ENCODE assay signal across 1 cellular context in genomic region chr1:1231400-1232223, GRCh38.
TF ChIP-seq lines count a peak whose summit lies in the region.

TSS of gene SDF4 (minus strand) at chr1:1232001. CDS start at chr1:1228772, 3,229 bp downstream.

TF ChIP-seq in K562, 482 proteins besides CTCF, POLR2A, EP300 and RAD21 (continued from another document and continues in another):
- TF ChIP-seq CHAMP1 (IDR thresholded peaks at IDR 0.05) (no peak), RBM25 (IDR thresholded peaks at IDR 0.05; ENCODE audit: low read depth, low read length, severe bottlenecking) (peak; percentile 99), NFYB (IDR thresholded peaks at IDR 0.05; ENCODE audit: extremely low read depth, insufficient read length) (peak; percentile 89), PTTG1 (tag; IDR thresholded peaks at IDR 0.05; ENCODE audit: low read depth) (no peak), ZBTB33 (CRISPR knock-in tag; IDR thresholded peaks at IDR 0.05) (peak; percentile 50; the same call in 1 of the 2 replicates), GMEB1 (CRISPR knock-in tag; IDR thresholded peaks at IDR 0.05) (peak; percentile 91), ZNF655 (CRISPR knock-in tag; IDR thresholded peaks at IDR 0.05) (no peak), GATA2 (CRISPR knock-in tag; IDR thresholded peaks at IDR 0.05) (no peak), ZNF398 (CRISPR knock-in tag; IDR thresholded peaks at IDR 0.05) (no peak), HMG20A (CRISPR knock-in tag; conservative IDR thresholded peaks at IDR 0.05) (no peak), GTF3C2 (IDR thresholded peaks at IDR 0.05; ENCODE audit: borderline replicate concordance, extremely low read depth, insufficient read length) (no peak), ATF2 (CRISPR knock-in tag; IDR thresholded peaks at IDR 0.05) (no peak), BRCA1 (IDR thresholded peaks at IDR 0.05) (no peak), BRCA1 (CRISPR knock-in tag; IDR thresholded peaks at IDR 0.05) (no peak), SRSF7 (optimal IDR thresholded peaks at IDR 0.05; ENCODE audit: low read depth, low read length) (no peak), ZBTB49 (CRISPR knock-in tag; IDR thresholded peaks at IDR 0.05; ENCODE audit: borderline replicate concordance) (no peak), FOXK1 (CRISPR knock-in tag; IDR thresholded peaks at IDR 0.05; ENCODE audit: borderline replicate concordance) (no peak), KLF10 (CRISPR knock-in tag; IDR thresholded peaks at IDR 0.05) (no peak), THRB (CRISPR knock-in tag; conservative IDR thresholded peaks at IDR 0.05) (no peak), SIRT6 (IDR thresholded peaks at IDR 0.05; ENCODE audit: low read depth, low read length) (no peak), ATF6 (CRISPR knock-in tag; IDR thresholded peaks at IDR 0.05) (peak; percentile 56; the same call in 1 of the 2 replicates), ZNF217 (CRISPR knock-in tag; IDR thresholded peaks at IDR 0.05) (no peak), EGR1 (conservative IDR thresholded peaks at IDR 0.05) (peak; percentile 84), PHB (CRISPR knock-in tag; IDR thresholded peaks at IDR 0.05) (0 out of 2 replicates have a peak, but pooled peaks have one; percentile 62), ZNF639 (CRISPR knock-in tag; conservative IDR thresholded peaks at IDR 0.05 in 1 of 2, IDR thresholded peaks at IDR 0.05 in 1 of 2) (peak; percentile 22 to 98; a peak in 2 of 4 replicates), BRF2 (IDR thresholded peaks at IDR 0.05; ENCODE audit: borderline replicate concordance, insufficient read depth, insufficient read length) (no peak), STAT5B (CRISPR knock-in tag; IDR thresholded peaks at IDR 0.05) (no peak), ZNF785 (CRISPR knock-in tag; IDR thresholded peaks at IDR 0.05) (no peak), RBBP5 (IDR thresholded peaks at IDR 0.05; ENCODE audit: borderline replicate concordance, insufficient read depth, low read length, poor library complexity, severe bottlenecking) (peak; percentile 79), BACH1 (tag; IDR thresholded peaks at IDR 0.05) (no peak)
